In genomic region chr4:1810765-1811164, GRCh38 we compare ENCODE assay signal across 16 cellular contexts. TPM values are rescaled to one million over a fixed set of nuclear protein-coding genes. Genes with fewer than 3 reads are reported as not detected.
DNase-seq lines count a peak whose midpoint lies in the region; ATAC-seq, FAIRE-seq and TF ChIP-seq lines count a peak whose summit lies in the region.
"Had no signal": no experiment of that assay in that cellular context is flagged by ENCODE, and none has a peak within 500 bp of the region (broad histone marks: within the 10 kb centered on the region; RNA-seq: fewer than 3 reads in every experiment).

No MANE protein-coding gene starts in this region.

- no peak overlapping the region for H3K4me3 ChIP-seq in HepG2 (replicated peaks in 1 of 3; ENCODE audit: insufficient read depth in 1 of 3, low read depth in 2 of 3, low read length in 3 of 3)
- H3K4me3 ChIP-seq in right lobe of liver: no peak overlapping the region
- no peak overlapping the region for H3K4me3 ChIP-seq in WERI-Rb-1 (ENCODE audit: low read depth, low read length)
- no peak overlapping the region for H3K4me3 ChIP-seq in kidney (ENCODE audit: low read length in 2 of 2)
- H3K4me3 ChIP-seq in A673 (ENCODE audit: low read depth, low read length, poor library complexity, severe bottlenecking): no peak overlapping the region
- H3K4me3 ChIP-seq: A549, GM23248, HAP-1 had no signal

- no peak for DNase-seq in HepG2 (ENCODE audit: low spot score)
- no peak for DNase-seq in right lobe of liver
- no peak for DNase-seq in WERI-Rb-1
- peak; percentile 66 for DNase-seq in kidney
- DNase-seq in NCI-H345 treated with DMSO at 0.1 percent for 48 hours (lab: John Stamatoyannopoulos, UW; ENCODE audit: unreplicated experiment): no peak
- no peak for DNase-seq in A673 (ENCODE audit: low spot score)
- DNase-seq in NCI-H2171 (lab: John Stamatoyannopoulos, UW): no peak
- DNase-seq: C1 segment of cervical spinal cord had no signal

- CTCF ChIA-PET in HepG2 (lab: Yijun Ruan, JAX; ENCODE audit: low intra/inter-chr PET ratio, low total read pairs): interaction anchor here (0.7 to 4.3 kb wide), 11 partner anchors 16 to 100 kb away, joined by 3 to 179 read pairs (median 11); no protein-coding TSS in a partner anchor
- CTCF ChIA-PET in A673 (lab: Charles Lee): interaction anchor here (1.2 kb wide), 1 partner anchor 62 kb away, joined by 8 read pairs; no protein-coding TSS in a partner anchor

- peaks cover 6% of the 10 kb centered on the region; the same call in 1 of the 2 replicates for H4K20me1 ChIP-seq in HepG2 (ENCODE audit: insufficient read depth, low read length)

- WGBS in HepG2 (ENCODE audit: low lambda C conversion rate): 94% methylated on average over 3 of the region's 10 CpGs
- no CpG with 5 or more reads among the region's 10 CpGs for WGBS in right lobe of liver (ENCODE audit: insufficient coverage, low coverage, low lambda C conversion rate, missing lambda C conversion rate)

- ATAC-seq in HepG2 (peak; percentile 8), right lobe of liver (no peak), GM18909 (IDR thresholded peaks at IDR 0.05; ENCODE audit: poor library complexity, unreplicated experiment) (no peak)

- intact Hi-C loops in HepG2 (cut with micrococcal nuclease; ENCODE audit: unreplicated experiment) (loop anchor here (1.0 to 5.0 kb wide), 5 partner anchors 14 to 87 kb away; no protein-coding TSS in a partner anchor), right lobe of liver (cut with DNase I) (loop anchor here in 1 of 2 donors (5.0 kb wide), 1 partner anchor 63 kb away; no protein-coding TSS in a partner anchor), kidney (cut with DNase I) (no loop called here), A673 (cut with micrococcal nuclease; ENCODE audit: unreplicated experiment) (loop anchor here (1.0 to 5.0 kb wide), 2 partner anchors 64 to 87 kb away; no protein-coding TSS in a partner anchor)

- no peak for TF ChIP-seq RAD21 in HepG2 (CRISPR knock-in tag; IDR thresholded peaks at IDR 0.05)

- no peaks in the 10 kb centered on the region for H3K27me3 ChIP-seq in HepG2 (ENCODE audit: control insufficient read depth in 1 of 2, insufficient read depth in 2 of 2, low read length in 2 of 2)
- H3K27me3 ChIP-seq in right lobe of liver: no peaks in the 10 kb centered on the region
- no peaks in the 10 kb centered on the region for H3K27me3 ChIP-seq in WERI-Rb-1 (ENCODE audit: insufficient read depth, low read depth, severe bottlenecking)
- H3K27me3 ChIP-seq in A673 (replicated peaks; ENCODE audit: insufficient read depth, low read depth, low read length, poor library complexity): no peaks in the 10 kb centered on the region

- H2AFZ ChIP-seq in HepG2 (ENCODE audit: low read length): no peak overlapping the region
- H2AFZ ChIP-seq: GM23248 had no signal

- no peak overlapping the region for H3K9ac ChIP-seq in HepG2 (ENCODE audit: insufficient read depth, low read depth, low read length)
- H3K9ac ChIP-seq in kidney (ENCODE audit: low read length in 2 of 2): no peak overlapping the region
- H3K9ac ChIP-seq: GM23248 had no signal

- TF ChIP-seq EP300 in HepG2 (IDR thresholded peaks at IDR 0.05; ENCODE audit: low read depth in 2 of 2, low read length in 2 of 2): no peak
- TF ChIP-seq EP300 in HepG2 (CRISPR knock-in tag; IDR thresholded peaks at IDR 0.05; ENCODE audit: borderline replicate concordance): no peak

- H3K79me2 ChIP-seq in HepG2 (ENCODE audit: insufficient read depth, low read length): no peaks in the 10 kb centered on the region

- H3K9me3 ChIP-seq in HepG2 (ENCODE audit: low read length) (no peaks in the 10 kb centered on the region), right lobe of liver (no peaks in the 10 kb centered on the region), WERI-Rb-1 (ENCODE audit: severe bottlenecking) (no peaks in the 10 kb centered on the region), kidney (ENCODE audit: control insufficient read depth in 1 of 2, low read length in 2 of 2) (no peaks in the 10 kb centered on the region), A673 (ENCODE audit: low read depth, low read length, poor library complexity, severe bottlenecking) (no peaks in the 10 kb centered on the region)
- H3K9me3 ChIP-seq: A549, Caco-2, HAP-1 had no signal

- FAIRE-seq in HepG2 (lab: Jason Lieb, UNC): no peak
- FAIRE-seq in kidney (lab: Jason Lieb, UNC): no peak
- FAIRE-seq: A549, D721Med, G401.6 had no signal

- no TSS peak for BruUV-seq in HepG2 (replicated peaks; lab: Mats Ljungman, UMichigan)
- no TSS peak for BruUV-seq in A673 (replicated peaks; lab: Mats Ljungman, UMichigan)

- no peak overlapping the region for H3K27ac ChIP-seq in HepG2 (ENCODE audit: extremely low read length, insufficient read depth, low read length)
- H3K27ac ChIP-seq in right lobe of liver: no peak overlapping the region
- peak overlapping the region; percentile 4; the same call in 1 of the 2 replicates for H3K27ac ChIP-seq in WERI-Rb-1
- no peak overlapping the region for H3K27ac ChIP-seq in kidney (ENCODE audit: low read depth in 2 of 2, low read length in 2 of 2)
- H3K27ac ChIP-seq in A673 (ENCODE audit: low read depth, low read length, poor library complexity, severe bottlenecking): no peak overlapping the region
- H3K27ac ChIP-seq: A549, GM23248 had no signal

- H3K36me3 ChIP-seq in HepG2 (replicated peaks in 1 of 2; ENCODE audit: control insufficient read depth in 1 of 2, insufficient read depth in 2 of 2, low read length in 2 of 2) (peaks cover 15 to 38% of the 10 kb centered on the region in 2 experiments), right lobe of liver (peaks cover 0 to 31% (median 8%) of the 10 kb centered on the region in 4 donors), WERI-Rb-1 (peaks cover 37% of the 10 kb centered on the region), kidney (ENCODE audit: control insufficient read depth in 1 of 2, insufficient read depth in 2 of 2, low read length in 2 of 2) (peaks cover 6 to 12% of the 10 kb centered on the region in 2 donors), A673 (ENCODE audit: insufficient read depth, low read length, poor library complexity, severe bottlenecking) (peaks cover 26% of the 10 kb centered on the region)

- POLR2A ChIA-PET in HepG2 (lab: Yijun Ruan, JAX): interaction anchor here (4.9 to 8.0 kb wide), 3 partner anchors 15 to 65 kb away, joined by 29 to 119 read pairs (median 45); partner anchors contain the start of gene FGFR3
- POLR2A ChIA-PET in A673 (lab: Charles Lee; ENCODE audit: low non-redundant PET): no interaction called here

- in situ Hi-C loops in HepG2 (cut with HindIII; ENCODE audit: extremely low pct_ligation_motif_present, low pct_unique_long_range_greater_than_20kb): no loop called here

- TF ChIP-seq POLR2A in HepG2 (IDR thresholded peaks at IDR 0.05; ENCODE audit: insufficient read depth in 1 of 2, low read depth in 2 of 2, low read length in 2 of 2) (no peak), right lobe of liver (IDR thresholded peaks at IDR 0.05) (no peak)

- H3K4me2 ChIP-seq in HepG2 (ENCODE audit: low read depth, low read length): no peak overlapping the region
- H3K4me2 ChIP-seq: A549 had no signal

- peaks cover 20% of the 10 kb centered on the region for H3K4me1 ChIP-seq in HepG2 (ENCODE audit: insufficient read depth, low read length)
- peaks cover 0 to 26% (median 11%) of the 10 kb centered on the region in 4 donors for H3K4me1 ChIP-seq in right lobe of liver
- peaks cover 0 to 2% of the 10 kb centered on the region in 2 donors for H3K4me1 ChIP-seq in kidney (ENCODE audit: control insufficient read depth in 1 of 2, insufficient read depth in 1 of 2, low read depth in 1 of 2, low read length in 2 of 2)
- no peaks in the 10 kb centered on the region for H3K4me1 ChIP-seq in A673 (ENCODE audit: insufficient read depth, low read length, poor library complexity, severe bottlenecking)
- H3K4me1 ChIP-seq: A549, HAP-1 had no signal

- TF ChIP-seq CTCF in HepG2 (CRISPR knock-in tag; IDR thresholded peaks at IDR 0.05) (no peak), right lobe of liver (IDR thresholded peaks at IDR 0.05) (no peak), WERI-Rb-1 (IDR thresholded peaks at IDR 0.05; ENCODE audit: low read depth, low read length) (no peak), kidney (IDR thresholded peaks at IDR 0.05; ENCODE audit: borderline replicate concordance, extremely low read depth, insufficient read depth) (no peak), A673 (conservative IDR thresholded peaks at IDR 0.05; ENCODE audit: low read depth, low read length) (no peak)

RNA-seq across cellular contexts. Expression of gene FGFR3, which starts 17.7 kb away (rescaled TPM):
- total RNA-seq in HepG2 (2016; rRNA removed; fragmentation: Illumina TruSeq; extraction: Trizol) (40.2 and 103 TPM in 2 replicates), right lobe of liver (10 to 100 TPM; 14.3 to 30.0 (median 25.7) TPM), kidney (25.5 TPM), A673 (2021) (4.7 and 5.5 TPM in 2 replicates)
- 18.3 and 22.4 TPM in 2 replicates for total RNA-seq in HepG2 (2016; cell fraction: cytosol; rRNA removed; fragmentation: Illumina TruSeq; extraction: Trizol; ENCODE audit: low read depth)
- 38.7 and 106 TPM in 2 replicates for total RNA-seq in HepG2 (2016; cell fraction: insoluble cytoplasmic fraction; rRNA removed; fragmentation: Illumina TruSeq; extraction: Trizol)
- total RNA-seq in HepG2 (2016; cell fraction: membrane; rRNA removed; fragmentation: Illumina TruSeq; extraction: Trizol): 39.4 and 45.4 TPM in 2 replicates
- 114 and 144 TPM in 2 replicates for total RNA-seq in HepG2 (2016; cell fraction: nucleus; rRNA removed; fragmentation: Illumina TruSeq; extraction: Trizol)
- polyA plus RNA-seq in HepG2 (2011; rRNA removed) (109 and 159 TPM in 2 replicates), kidney (ENCODE audit: insufficient read depth, low read depth, low replicate concordance) (28.5 TPM)
- polyA plus RNA-seq in HepG2 (2011; cell fraction: cytosol; rRNA removed): 87.8 and 132 TPM in 2 replicates
- polyA plus RNA-seq in HepG2 (2011; cell fraction: nucleus; rRNA removed): 914 and 1,354 TPM in 2 replicates
- polyA plus RNA-seq in HepG2 (2012): 127 and 140 TPM in 2 replicates
- 6.7 and 7.6 TPM in 2 replicates for polyA plus RNA-seq in HepG2 (2016; cell fraction: cytosol; fragmentation: Illumina TruSeq; extraction: Trizol; ENCODE audit: low read depth)
- 36.5 and 42.1 TPM in 2 replicates for polyA plus RNA-seq in HepG2 (2016; cell fraction: insoluble cytoplasmic fraction; fragmentation: Illumina TruSeq; extraction: Trizol; ENCODE audit: low read depth)
- polyA plus RNA-seq in HepG2 (2016; cell fraction: membrane; fragmentation: Illumina TruSeq; extraction: Trizol; ENCODE audit: low read depth): 24.3 and 24.6 TPM in 2 replicates
- polyA plus RNA-seq in HepG2 (2016; cell fraction: nucleus; fragmentation: Illumina TruSeq; extraction: Trizol; ENCODE audit: insufficient read depth, low read depth): 393 and 407 TPM in 2 replicates
- 7.3 and 222 TPM in 2 replicates for polyA minus RNA-seq in HepG2 (2011; rRNA and poly(A)+ RNA removed; ENCODE audit: low replicate concordance)
- polyA minus RNA-seq in HepG2 (2011; cell fraction: cytosol; rRNA and poly(A)+ RNA removed): 97.8 and 100 TPM in 2 replicates
- 130 and 153 TPM in 2 replicates for polyA minus RNA-seq in HepG2 (2011; cell fraction: nucleus; rRNA and poly(A)+ RNA removed)
- polyA plus RNA-seq: CD4-positive, CD25-positive, alpha-beta regulatory T cell had no signal

RNA-seq across cellular contexts. Expression of gene LETM1, which starts 45.2 kb away (rescaled TPM):
- total RNA-seq in HepG2 (2016; rRNA removed; fragmentation: Illumina TruSeq; extraction: Trizol): 29.4 and 41.6 TPM in 2 replicates
- 5.3 and 7.1 TPM in 2 replicates for total RNA-seq in HepG2 (2016; cell fraction: cytosol; rRNA removed; fragmentation: Illumina TruSeq; extraction: Trizol; ENCODE audit: low read depth)
- 25.4 and 43.2 TPM in 2 replicates for total RNA-seq in HepG2 (2016; cell fraction: insoluble cytoplasmic fraction; rRNA removed; fragmentation: Illumina TruSeq; extraction: Trizol)
- 10.6 and 10.8 TPM in 2 replicates for total RNA-seq in HepG2 (2016; cell fraction: membrane; rRNA removed; fragmentation: Illumina TruSeq; extraction: Trizol)
- total RNA-seq in HepG2 (2016; cell fraction: nucleus; rRNA removed; fragmentation: Illumina TruSeq; extraction: Trizol): 39.8 and 46.4 TPM in 2 replicates
- 9.7 and 14.7 TPM in 2 replicates for polyA plus RNA-seq in HepG2 (2011; rRNA removed)
- 6.3 and 8.5 TPM in 2 replicates for polyA plus RNA-seq in HepG2 (2011; cell fraction: cytosol; rRNA removed)
- 56.2 and 61.1 TPM in 2 replicates for polyA plus RNA-seq in HepG2 (2011; cell fraction: nucleus; rRNA removed)
- 12.6 and 16.7 TPM in 2 replicates for polyA plus RNA-seq in HepG2 (2012)
- 1.6 and 2.1 TPM in 2 replicates for polyA plus RNA-seq in HepG2 (2016; cell fraction: cytosol; fragmentation: Illumina TruSeq; extraction: Trizol; ENCODE audit: low read depth)
- 14.8 and 19.6 TPM in 2 replicates for polyA plus RNA-seq in HepG2 (2016; cell fraction: insoluble cytoplasmic fraction; fragmentation: Illumina TruSeq; extraction: Trizol; ENCODE audit: low read depth)
- polyA plus RNA-seq in HepG2 (2016; cell fraction: membrane; fragmentation: Illumina TruSeq; extraction: Trizol; ENCODE audit: low read depth): 3.7 and 4.3 TPM in 2 replicates
- polyA plus RNA-seq in HepG2 (2016; cell fraction: nucleus; fragmentation: Illumina TruSeq; extraction: Trizol; ENCODE audit: insufficient read depth, low read depth): 74.4 and 84.9 TPM in 2 replicates
- 41.3 and 51.6 TPM in 2 replicates for polyA minus RNA-seq in HepG2 (2011; rRNA and poly(A)+ RNA removed; ENCODE audit: low replicate concordance)
- 26.3 and 30.1 TPM in 2 replicates for polyA minus RNA-seq in HepG2 (2011; cell fraction: cytosol; rRNA and poly(A)+ RNA removed)
- 21.1 and 31.3 TPM in 2 replicates for polyA minus RNA-seq in HepG2 (2011; cell fraction: nucleus; rRNA and poly(A)+ RNA removed)
- total RNA-seq in right lobe of liver: 10 to 100 TPM; 18.1 to 31.0 (median 25.6) TPM
- total RNA-seq in kidney: 46.4 TPM
- 20.0 TPM for polyA plus RNA-seq in kidney (ENCODE audit: insufficient read depth, low read depth, low replicate concordance)
- 102 TPM in 2 replicates for total RNA-seq in A673 (2021)
